In genomic region chr1:33341190-33341589, GRCh38 we compare ENCODE assay signal across 14 cellular contexts. TPM values are rescaled to one million over a fixed set of nuclear protein-coding genes. Genes with fewer than 3 reads are reported as not detected.
DNase-seq lines count a peak whose midpoint lies in the region; ATAC-seq, FAIRE-seq and TF ChIP-seq lines count a peak whose summit lies in the region.
"Had no signal": no experiment of that assay in that cellular context is flagged by ENCODE, and none has a peak within 500 bp of the region (broad histone marks: within the 10 kb centered on the region; RNA-seq: fewer than 3 reads in every experiment).

No MANE protein-coding gene starts in this region.

- H3K27ac ChIP-seq in body of pancreas: peak overlapping the region; percentile 23 to 92 (median 83)
- peak overlapping the region; percentile 81 to 93 for H3K27ac ChIP-seq in kidney (ENCODE audit: low read depth in 2 of 2, low read length in 2 of 2)
- H3K27ac ChIP-seq in skin epidermis: peak overlapping the region in 14 of 21 experiments; percentile 8 to 85 (median 74)
- no peak overlapping the region for H3K27ac ChIP-seq in mesendoderm (ENCODE audit: low read depth, low read length)
- no peak overlapping the region for H3K27ac ChIP-seq in Karpas-422 (ENCODE audit: low read length)

- TF ChIP-seq POLR2A in body of pancreas (IDR thresholded peaks at IDR 0.05): no peak

- H3K79me1 ChIP-seq in mesendoderm (ENCODE audit: low read length): peaks cover 6% of the 10 kb centered on the region

- no peak overlapping the region for H4K8ac ChIP-seq in mesendoderm (ENCODE audit: low read depth, low read length)

- H4K5ac ChIP-seq in mesendoderm (ENCODE audit: low read length): no peak overlapping the region

- H3K18ac ChIP-seq in mesendoderm (ENCODE audit: low read length): no peak overlapping the region

- H3K9ac ChIP-seq in kidney (ENCODE audit: low read length in 2 of 2): peak overlapping the region; percentile 56 to 77
- no peak overlapping the region for H3K9ac ChIP-seq in mesendoderm (ENCODE audit: low read length)
- no peak overlapping the region for H3K9ac ChIP-seq in Karpas-422 (ENCODE audit: low read length)

- ATAC-seq in body of pancreas: no peak

- no peaks in the 10 kb centered on the region for H3K9me2 ChIP-seq in Karpas-422 (replicated peaks; ENCODE audit: insufficient read depth, low read length)

- H2BK15ac ChIP-seq in mesendoderm (replicated peaks; ENCODE audit: low read depth): no peak overlapping the region

- H3K27me3 ChIP-seq in body of pancreas (no peaks in the 10 kb centered on the region), mesendoderm (ENCODE audit: insufficient read depth, low read length, poor library complexity) (no peaks in the 10 kb centered on the region), Karpas-422 (ENCODE audit: low read length) (no peaks in the 10 kb centered on the region)

- H3K9me3 ChIP-seq in body of pancreas: no peaks in the 10 kb centered on the region
- H3K9me3 ChIP-seq in kidney (ENCODE audit: control insufficient read depth in 1 of 2, low read length in 2 of 2): no peaks in the 10 kb centered on the region
- H3K9me3 ChIP-seq in Karpas-422 (ENCODE audit: low read length): no peaks in the 10 kb centered on the region

- DNase-seq in EH (ENCODE audit: low read depth) (peak; percentile 57), body of pancreas (no peak), kidney (no peak), midbrain (lab: John Stamatoyannopoulos, UW) (no peak), mesendoderm (no peak), Karpas-422 (no peak), NCI-H2107 treated with DMSO at 0.1 percent for 48 hours (lab: John Stamatoyannopoulos, UW; ENCODE audit: unreplicated experiment) (no peak)
- DNase-seq: MV-4-11; stimulated activated naive CD4-positive, alpha-beta T cell treated with Interleukin-2 at 50 U/mL for 16 hours had no signal

- WGBS in body of pancreas, 2 donors: 63 to 78% methylated on average over 6 of the region's 6 CpGs
- no CpG with 5 or more reads among the region's 6 CpGs for WGBS in mesendoderm (ENCODE audit: extremely low coverage, insufficient coverage, low lambda C conversion rate)

- no peaks in the 10 kb centered on the region for H3K36me3 ChIP-seq in body of pancreas (replicated peaks in 1 of 2; ENCODE audit: insufficient read depth in 1 of 2, low read depth in 2 of 2)
- H3K36me3 ChIP-seq in kidney (ENCODE audit: control insufficient read depth in 1 of 2, insufficient read depth in 2 of 2, low read length in 2 of 2): peaks cover 7 to 10% of the 10 kb centered on the region in 2 donors
- no peaks in the 10 kb centered on the region for H3K36me3 ChIP-seq in mesendoderm (ENCODE audit: control insufficient read depth, insufficient read depth, low read length)
- peaks cover 10% of the 10 kb centered on the region for H3K36me3 ChIP-seq in Karpas-422 (ENCODE audit: insufficient read depth, low read length)

- H3K56ac ChIP-seq in mesendoderm (ENCODE audit: low read length): no peak overlapping the region

- H2BK120ac ChIP-seq in mesendoderm (ENCODE audit: low read depth, low read length): no peak overlapping the region

- no peak overlapping the region for H3K4ac ChIP-seq in mesendoderm (ENCODE audit: low read depth, low read length)

- H3K23ac ChIP-seq in mesendoderm (ENCODE audit: low read length): no peak overlapping the region

- no peak overlapping the region for H2AK5ac ChIP-seq in mesendoderm (ENCODE audit: low read length)

- H3K4me2 ChIP-seq in mesendoderm (ENCODE audit: low read length) (no peak overlapping the region), Karpas-422 (ENCODE audit: low read depth, low read length, poor library complexity, severe bottlenecking) (no peak overlapping the region)

- no peak overlapping the region for H2AFZ ChIP-seq in Karpas-422 (ENCODE audit: low read length)

- intact Hi-C loops in body of pancreas (cut with DNase I) (no loop called here), kidney (cut with DNase I) (no loop called here)

- H3K4me1 ChIP-seq in body of pancreas (peaks cover 98% of the 10 kb centered on the region), kidney (ENCODE audit: control insufficient read depth in 1 of 2, insufficient read depth in 1 of 2, low read depth in 1 of 2, low read length in 2 of 2) (peaks cover 72 to 86% of the 10 kb centered on the region in 2 donors), mesendoderm (ENCODE audit: control insufficient read depth, low read depth, low read length) (peaks cover 36% of the 10 kb centered on the region), Karpas-422 (ENCODE audit: low read length) (peaks cover 14% of the 10 kb centered on the region)

- no peak overlapping the region for H3K4me3 ChIP-seq in body of pancreas
- no peak overlapping the region for H3K4me3 ChIP-seq in kidney (ENCODE audit: low read length in 2 of 2)
- no peak overlapping the region for H3K4me3 ChIP-seq in skin epidermis
- H3K4me3 ChIP-seq in mesendoderm (ENCODE audit: low read length): no peak overlapping the region
- H3K4me3 ChIP-seq in Karpas-422 (ENCODE audit: low read length): no peak overlapping the region

- no peak for TF ChIP-seq CTCF in body of pancreas (IDR thresholded peaks at IDR 0.05)
- TF ChIP-seq CTCF in kidney (IDR thresholded peaks at IDR 0.05; ENCODE audit: borderline replicate concordance, extremely low read depth, insufficient read depth): no peak

- H3K79me2 ChIP-seq in mesendoderm (ENCODE audit: control insufficient read depth, insufficient read depth, low read length): no peaks in the 10 kb centered on the region
- peaks cover 99% of the 10 kb centered on the region for H3K79me2 ChIP-seq in Karpas-422 (ENCODE audit: low read length)

- H2BK5ac ChIP-seq in mesendoderm (ENCODE audit: low read length): no peak overlapping the region

- no peaks in the 10 kb centered on the region for H4K20me1 ChIP-seq in Karpas-422 (ENCODE audit: insufficient read depth, low read depth, low read length)

- no peak for FAIRE-seq in kidney (lab: Jason Lieb, UNC)
- FAIRE-seq: endometrium, GM18507, TTC549 had no signal

RNA-seq across cellular contexts. Expression of gene A3GALT2, which starts 20.3 kb away (rescaled TPM):
- total RNA-seq in body of pancreas (not detected), kidney (not detected)
- polyA plus RNA-seq in kidney (ENCODE audit: insufficient read depth, low read depth, low replicate concordance): not detected
- polyA plus RNA-seq in mesendoderm (2013, experiment 1 of 2): not detected
- polyA plus RNA-seq in mesendoderm (2013, experiment 2 of 2): not detected
- 0.47 TPM in 1 of 2 replicates, not detected in the other for total RNA-seq in Karpas-422 (2014; rRNA removed; shearing (Covaris generic); ENCODE audit: low replicate concordance)
- total RNA-seq: lung microvascular endothelial cell had no signal

Comparison
In these comparisons a context has a peak if more than half of its experiments do, and no peak if none do; other contexts are left out.
1. H3K27ac ChIP-seq: peak in body of pancreas (4 of 4), kidney (2 of 2) and skin epidermis (14 of 21); none in mesendoderm (single experiment) and Karpas-422 (single experiment).
2. H3K9ac ChIP-seq: peak in kidney (2 of 2); none in mesendoderm (single experiment) and Karpas-422 (single experiment).